ENCODE assay signal across 15 cellular contexts in the genomic region with DNA sequence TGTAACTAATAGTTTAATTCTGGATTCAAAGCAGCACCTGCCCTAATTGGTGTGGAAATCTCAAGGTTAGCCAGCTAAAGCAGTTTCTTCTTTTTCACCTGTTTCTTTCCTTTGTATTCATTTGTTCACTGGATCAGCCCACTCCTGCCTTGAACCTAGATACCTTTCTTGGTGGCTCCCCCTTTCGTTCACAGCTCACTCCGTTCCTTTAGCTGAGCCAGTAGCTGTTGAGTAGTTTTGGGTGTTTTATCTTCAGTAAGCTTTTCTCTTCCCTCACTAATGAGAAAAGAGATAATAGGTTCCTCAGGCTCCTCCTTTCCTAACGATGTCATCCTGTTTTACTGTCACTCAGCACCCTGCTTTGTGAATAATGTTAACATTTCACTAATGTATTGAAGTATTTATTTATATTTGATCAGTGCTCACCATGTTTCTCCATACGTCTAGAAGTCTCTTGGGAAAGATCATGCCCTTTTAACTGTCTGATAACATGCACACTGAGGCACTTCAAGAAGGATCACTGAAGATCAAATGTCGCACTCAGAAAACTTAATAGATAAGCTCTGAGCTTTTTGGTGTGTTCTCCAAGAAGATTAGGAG.
DNase-seq lines count a peak whose midpoint lies in the region; ATAC-seq and TF ChIP-seq lines count a peak whose summit lies in the region.
"Had no signal": no experiment of that assay in that cellular context is flagged by ENCODE, and none has a peak within 500 bp of the region (broad histone marks: within the 10 kb centered on the region; RNA-seq: fewer than 3 reads in every experiment).

No MANE protein-coding gene starts in this region.

- peak overlapping the region; percentile 47 for H3K9ac ChIP-seq in GM23248
- no peak overlapping the region for H3K9ac ChIP-seq in HUES64 (ENCODE audit: low read depth, low read length)

- H3K4me1 ChIP-seq in GM23248 (ENCODE audit: insufficient read depth): peaks cover 46% of the 10 kb centered on the region
- peaks cover 30% of the 10 kb centered on the region for H3K4me1 ChIP-seq in HUES64 (ENCODE audit: insufficient read depth, low read length)

- H3K27ac ChIP-seq in GM23248 (peak overlapping the region; percentile 85), HUES64 (ENCODE audit: low read depth, low read length) (peak overlapping the region; percentile 24; the same call in 1 of the 2 replicates), caudate nucleus (ENCODE audit: low read depth, low read length) (peak overlapping the region; percentile 32), WERI-Rb-1 (no peak overlapping the region)

- WGBS in GM23248 (ENCODE audit: low coverage in 1 of 2, low lambda C conversion rate in 2 of 2, missing lambda C conversion rate in 2 of 2), 2 experiments: 64 to 71% methylated on average over 5 of the region's 5 CpGs
- 86% methylated on average over 2 of the region's 5 CpGs for WGBS in HUES64

- no peaks in the 10 kb centered on the region for H3K27me3 Mint-ChIP-seq in activated T-cell treated with anti-CD3 and anti-CD28 coated beads, Interleukin-2, amount 50 U/mL, for 72 hours (ENCODE audit: low read depth)
- H3K27me3 Mint-ChIP-seq: progenitor cell of endocrine pancreas had no signal

- H3K4me1 Mint-ChIP-seq in activated T-cell treated with anti-CD3 and anti-CD28 coated beads, Interleukin-2, amount 50 U/mL, for 72 hours (ENCODE audit: low read depth): peaks cover 5% of the 10 kb centered on the region

- peak overlapping the region; percentile 69 for H3K4me2 ChIP-seq in GM23248 (ENCODE audit: unreplicated experiment)

- no peaks in the 10 kb centered on the region for H3K9me3 Mint-ChIP-seq in activated T-cell treated with anti-CD3 and anti-CD28 coated beads, Interleukin-2, amount 50 U/mL, for 72 hours
- H3K9me3 Mint-ChIP-seq: activated T-cell treated with anti-CD3 and anti-CD28 coated beads, Interleukin-2, amount 50 U/mL, for 4 hours had no signal

- H3K79me2 ChIP-seq in GM23248 (ENCODE audit: insufficient read depth): no peaks in the 10 kb centered on the region

- H3K36me3 ChIP-seq in GM23248 (ENCODE audit: low read depth) (no peaks in the 10 kb centered on the region), HUES64 (ENCODE audit: insufficient read depth, low read length) (no peaks in the 10 kb centered on the region), MG63 (no peaks in the 10 kb centered on the region), WERI-Rb-1 (no peaks in the 10 kb centered on the region; the same call in 1 of the 2 replicates)
- H3K36me3 ChIP-seq: left lung had no signal

- H3K9me2 ChIP-seq in GM23248 (ENCODE audit: insufficient read depth): no peaks in the 10 kb centered on the region

- in situ Hi-C loops in GM23248 (cut with MboI): no loop called here

- H3K9me3 ChIP-seq in GM23248 (ENCODE audit: low read depth) (no peaks in the 10 kb centered on the region), HUES64 (ENCODE audit: insufficient read depth, low read depth, low read length) (no peaks in the 10 kb centered on the region), MG63 (no peaks in the 10 kb centered on the region), WERI-Rb-1 (ENCODE audit: severe bottlenecking) (no peaks in the 10 kb centered on the region)
- H3K9me3 ChIP-seq: left lung had no signal

- H4K20me1 ChIP-seq in GM23248 (ENCODE audit: insufficient read depth): no peaks in the 10 kb centered on the region

- no peak overlapping the region for H3K27ac Mint-ChIP-seq in activated T-cell treated with anti-CD3 and anti-CD28 coated beads, Interleukin-2, amount 50 U/mL, for 72 hours
- H3K27ac Mint-ChIP-seq: progenitor cell of endocrine pancreas had no signal

- no peak overlapping the region for H3K4me3 ChIP-seq in GM23248
- H3K4me3 ChIP-seq in HUES64 (ENCODE audit: low read length): no peak overlapping the region
- no peak overlapping the region for H3K4me3 ChIP-seq in MG63
- H3K4me3 ChIP-seq in WERI-Rb-1 (ENCODE audit: low read depth, low read length): no peak overlapping the region
- H3K4me3 ChIP-seq: left lung had no signal

- ATAC-seq in omental fat pad (ENCODE audit: low FRiP score): peak; percentile 46
- ATAC-seq in activated T-cell treated with anti-CD3 and anti-CD28 coated beads, Interleukin-2, amount 50 U/mL, for 72 hours (replicated peaks in 1 of 2): no peak
- ATAC-seq: activated T-cell treated with anti-CD3 and anti-CD28 coated beads, Interleukin-2, amount 50 U/mL, for 4 hours; foreskin keratinocyte; stimulated activated naive CD8-positive, alpha-beta T cell treated with anti-CD3 and anti-CD28 coated beads, Interleukin-15, Interleukin-2, amounts not matched to agents 100 U/mL and 50 U/mL, for 24 hours had no signal

- H3K36me3 Mint-ChIP-seq in activated T-cell treated with anti-CD3 and anti-CD28 coated beads, Interleukin-2, amount 50 U/mL, for 72 hours (ENCODE audit: insufficient read depth in 2 of 2): peaks cover 0 to 1% of the 10 kb centered on the region in 2 donors

- TF ChIP-seq CTCF in omental fat pad (IDR thresholded peaks at IDR 0.05) (no peak), WERI-Rb-1 (IDR thresholded peaks at IDR 0.05; ENCODE audit: low read depth, low read length) (no peak)

- H3K4me3 Mint-ChIP-seq in activated T-cell treated with anti-CD3 and anti-CD28 coated beads, Interleukin-2, amount 50 U/mL, for 72 hours: no peak overlapping the region
- H3K4me3 Mint-ChIP-seq: activated T-cell treated with anti-CD3 and anti-CD28 coated beads, Interleukin-2, amount 50 U/mL, for 4 hours had no signal

- H2AFZ ChIP-seq in GM23248: peak overlapping the region; percentile 27

- no peak for DNase-seq in GM23248
- DNase-seq in caudate nucleus (lab: John Stamatoyannopoulos, UW): peak in 4 of 61 donors; percentile 12 to 35 (median 20)
- DNase-seq in omental fat pad (ENCODE audit: low spot score): no peak
- no peak for DNase-seq in activated T-cell treated with anti-CD3 and anti-CD28 coated beads, Interleukin-2, amount 50 U/mL, for 72 hours
- DNase-seq in MG63: no peak
- no peak for DNase-seq in epidermal melanocyte (ENCODE audit: insufficient read length, low spot score)
- no peak for DNase-seq in WERI-Rb-1
- DNase-seq: activated CD4-positive, alpha-beta T cell treated with anti-CD3 and anti-CD28 coated beads, Interleukin-2, amount 50 U/mL, for 4 hours; activated T-cell treated with anti-CD3 and anti-CD28 coated beads, Interleukin-2, amount 50 U/mL, for 4 hours; foreskin keratinocyte; left lung; NCI-H510A; stimulated activated naive CD8-positive, alpha-beta T cell treated with anti-CD3 and anti-CD28 coated beads, Interleukin-15, Interleukin-2, amounts not matched to agents 100 U/mL and 50 U/mL, for 24 hours had no signal

- H3K27me3 ChIP-seq in GM23248 (replicated peaks; ENCODE audit: insufficient read depth) (no peaks in the 10 kb centered on the region), HUES64 (ENCODE audit: insufficient read depth, low read length) (peaks cover 37% of the 10 kb centered on the region), MG63 (no peaks in the 10 kb centered on the region), WERI-Rb-1 (ENCODE audit: insufficient read depth, low read depth, severe bottlenecking) (no peaks in the 10 kb centered on the region)
- H3K27me3 ChIP-seq: foreskin keratinocyte, left lung had no signal

- peaks cover 46% of the 10 kb centered on the region for H3F3A ChIP-seq in GM23248 (ENCODE audit: insufficient read depth)
